In genomic region chrX:57286507-57287251, GRCh38 we compare ENCODE assay signal across 9 cellular contexts. TPM values are rescaled to one million over a fixed set of nuclear protein-coding genes. Genes with fewer than 3 reads are reported as not detected.
DNase-seq lines count a peak whose midpoint lies in the region; ATAC-seq and TF ChIP-seq lines count a peak whose summit lies in the region.
"Had no signal": no experiment of that assay in that cellular context is flagged by ENCODE, and none has a peak within 500 bp of the region (broad histone marks: within the 10 kb centered on the region; RNA-seq: fewer than 3 reads in every experiment).

Gene FAAH2 (plus strand): TSS chrX:57286706. CDS start chrX:57286826, 120 bp downstream.

- no peaks in the 10 kb centered on the region for H3K9me3 Mint-ChIP-seq in activated T-cell treated with anti-CD3 and anti-CD28 coated beads, Interleukin-2, amount 50 U/mL, for 72 hours

- H3K4me1 Mint-ChIP-seq in activated T-cell treated with anti-CD3 and anti-CD28 coated beads, Interleukin-2, amount 50 U/mL, for 72 hours (ENCODE audit: low read depth) = peaks cover 42% of the 10 kb centered on the region

- WGBS in heart right ventricle, 2 donors = 6 to 7% methylated on average over 21 to 22 of the region's 22 CpGs

- peaks cover 0 to 3% (median 0%) of the 10 kb centered on the region in 11 donors for H3K9me3 ChIP-seq in heart right ventricle
- H3K9me3 ChIP-seq in iPS-18a (ENCODE audit: control insufficient read depth, low read depth, low read length) = no peaks in the 10 kb centered on the region

- H3K36me3 Mint-ChIP-seq in activated T-cell treated with anti-CD3 and anti-CD28 coated beads, Interleukin-2, amount 50 U/mL, for 72 hours (ENCODE audit: insufficient read depth in 2 of 2) = peaks cover 1 to 4% of the 10 kb centered on the region in 2 donors

- H3K4me1 ChIP-seq in heart right ventricle (no peaks in the 10 kb centered on the region), iPS-18a (ENCODE audit: control insufficient read depth, low read depth, low read length) (no peaks in the 10 kb centered on the region)
- H3K4me1 ChIP-seq: BLaER1 treated with 17β-estradiol and CSF1 and Interleukin-3, amounts not matched to agents 10 nM and 100 nM had no signal

- DNase-seq in heart right ventricle = no peak
- no peak for DNase-seq in Right ventricle myocardium superior
- DNase-seq in NCI-H510A treated with DMSO at 0.1 percent for 48 hours (lab: John Stamatoyannopoulos, UW) = peak; percentile 90
- DNase-seq in activated T-cell treated with anti-CD3 and anti-CD28 coated beads, Interleukin-2, amount 50 U/mL, for 72 hours = peak; percentile 67 to 72
- DNase-seq in stimulated activated CD4-positive, alpha-beta T cell treated with anti-CD3 and anti-CD28 coated beads, Interleukin-2, amount 100 ng/mL, for 4 hours (ENCODE audit: low read depth) = peak; percentile 59
- no peak for DNase-seq in foreskin fibroblast

- intact Hi-C loops in heart right ventricle (cut with DNase I) (no loop called here), Right ventricle myocardium superior (cut with DNase I) (no loop called here)

- H3K4me3 Mint-ChIP-seq in activated T-cell treated with anti-CD3 and anti-CD28 coated beads, Interleukin-2, amount 50 U/mL, for 72 hours = peak within 1 kb of the TSS; percentile 73 to 98

- peak in 1 of 8 donors; percentile 42 for ATAC-seq in heart right ventricle
- no peak for ATAC-seq in Right ventricle myocardium superior (ENCODE audit: poor library complexity)
- peak; percentile 86 for ATAC-seq in HG03196 (IDR thresholded peaks at IDR 0.05; ENCODE audit: unreplicated experiment)
- peak; percentile 86 to 89 for ATAC-seq in activated T-cell treated with anti-CD3 and anti-CD28 coated beads, Interleukin-2, amount 50 U/mL, for 72 hours (replicated peaks in 1 of 2)

- peak within 1 kb of the TSS; percentile 24 for H3K9ac ChIP-seq in iPS-18a (ENCODE audit: low read length)
- H3K9ac ChIP-seq: BLaER1 treated with 17β-estradiol and CSF1 and Interleukin-3, amounts not matched to agents 10 nM and 100 nM had no signal

- H3K27me3 ChIP-seq in heart right ventricle (peaks cover 0 to 28% (median 0%) of the 10 kb centered on the region in 7 donors), iPS-18a (ENCODE audit: control insufficient read depth, insufficient read depth, low read length) (no peaks in the 10 kb centered on the region)

- H3K36me3 ChIP-seq in heart right ventricle (no peaks in the 10 kb centered on the region), iPS-18a (ENCODE audit: control insufficient read depth, low read depth, low read length) (no peaks in the 10 kb centered on the region)
- H3K36me3 ChIP-seq: BLaER1 treated with 17β-estradiol and CSF1 and Interleukin-3, amounts not matched to agents 10 nM and 100 nM had no signal

- peak within 1 kb of the TSS; percentile 97 for H3K27ac Mint-ChIP-seq in activated T-cell treated with anti-CD3 and anti-CD28 coated beads, Interleukin-2, amount 50 U/mL, for 72 hours

- peak within 1 kb of the TSS in 8 of 10 donors; percentile 10 to 38 (median 25) for H3K4me3 ChIP-seq in heart right ventricle
- H3K4me3 ChIP-seq in iPS-18a (ENCODE audit: low read length) = peak within 1 kb of the TSS; percentile 63
- no peak within 1 kb of the TSS for H3K4me3 ChIP-seq in foreskin fibroblast (ENCODE audit: low read depth in 1 of 2, low read length in 2 of 2)
- H3K4me3 ChIP-seq: BLaER1 treated with 17β-estradiol and CSF1 and Interleukin-3, amounts not matched to agents 10 nM and 100 nM had no signal

- TF ChIP-seq CTCF in heart right ventricle (IDR thresholded peaks at IDR 0.05) (no peak), foreskin fibroblast (IDR thresholded peaks at IDR 0.05; ENCODE audit: low read depth, low read length) (no peak)

- H3K27ac ChIP-seq in heart right ventricle = no peak within 1 kb of the TSS
- H3K27ac ChIP-seq in iPS-18a (ENCODE audit: low read length) = no peak within 1 kb of the TSS
- H3K27ac ChIP-seq: BLaER1 treated with 17β-estradiol and CSF1 and Interleukin-3, amounts not matched to agents 10 nM and 100 nM had no signal

- peaks cover 20% of the 10 kb centered on the region for H3K27me3 Mint-ChIP-seq in activated T-cell treated with anti-CD3 and anti-CD28 coated beads, Interleukin-2, amount 50 U/mL, for 72 hours (ENCODE audit: low read depth)

RNA-seq across cellular contexts. Expression of gene FAAH2, which starts in this region (rescaled TPM):
- total RNA-seq in heart right ventricle (under 1 TPM in 8 of 10 donors, not detected in 2; 0.13 to 0.57 (median 0.32) TPM), Right ventricle myocardium superior (not detected)
- polyA plus RNA-seq in heart right ventricle = under 1 TPM; 0.10 to 0.95 TPM
- total RNA-seq in activated T-cell treated with anti-CD3 and anti-CD28 coated beads, Interleukin-2, amount 50 U/mL, for 72 hours = 10 to 100 TPM; 29.4 to 31.0 TPM

Comparison
In these comparisons a context has a peak if more than half of its experiments do, and no peak if none do; other contexts are left out.
1. RNA of gene FAAH2 (total RNA-seq): 29.4 to 31.0 TPM in activated T-cell treated with anti-CD3 and anti-CD28 coated beads, Interleukin-2, amount 50 U/mL, for 72 hours; 0.13 to 0.57 TPM in heart right ventricle and not detected in Right ventricle myocardium superior (single experiment); every median in the first group is over 10 times any median in the second.
2. DNase-seq: peak in NCI-H510A treated with DMSO at 0.1 percent for 48 hours (single experiment), activated T-cell treated with anti-CD3 and anti-CD28 coated beads, Interleukin-2, amount 50 U/mL, for 72 hours (2 of 2) and stimulated activated CD4-positive, alpha-beta T cell treated with anti-CD3 and anti-CD28 coated beads, Interleukin-2, amount 100 ng/mL, for 4 hours (single experiment); none in heart right ventricle (0 of 2), Right ventricle myocardium superior (single experiment) and foreskin fibroblast (0 of 2).
3. H3K4me3 ChIP-seq: peak in heart right ventricle (8 of 10) and iPS-18a (single experiment); none in foreskin fibroblast (0 of 2).